Comparison of ENCODE assay signal across 8 cellular contexts in the genomic region with DNA sequence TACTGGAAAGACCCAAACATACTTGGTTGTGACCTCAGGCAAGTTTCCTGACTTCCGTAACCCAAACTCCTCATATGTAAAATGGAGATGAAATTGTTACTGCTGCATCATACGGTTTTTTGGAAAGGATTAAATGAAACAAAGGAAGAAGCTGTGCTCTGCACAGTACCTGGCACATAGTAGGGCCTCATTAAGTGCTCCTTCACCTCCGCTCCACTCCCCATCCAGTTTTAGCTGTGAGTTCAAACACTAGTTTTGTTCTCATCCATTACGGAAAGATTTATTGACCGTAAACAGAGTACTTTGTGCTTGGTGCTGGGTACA. TPM values are rescaled to one million over a fixed set of nuclear protein-coding genes. Genes with fewer than 3 reads are reported as not detected.
A peak's percentile ranks its signal among the peaks of the same experiment; 100 is the strongest.
DNase-seq lines count a peak whose midpoint lies in the region; ATAC-seq and TF ChIP-seq lines count a peak whose summit lies in the region.

No MANE protein-coding gene starts in this region.

- H3K36me3 ChIP-seq in neuron (ENCODE audit: insufficient read depth, low read length): peaks cover 16% of the 10 kb centered on the region

- peaks cover 18% of the 10 kb centered on the region for H3K4me1 ChIP-seq in neuron (ENCODE audit: insufficient read depth, low read length)

- peaks cover 4% of the 10 kb centered on the region for H3K27me3 Mint-ChIP-seq in endothelial cell (ENCODE audit: unreplicated experiment)

- ATAC-seq in GM19043 (IDR thresholded peaks at IDR 0.05; ENCODE audit: low read depth, unreplicated experiment): peak; percentile 25

- no peak for TF ChIP-seq CTCF in endothelial cell (IDR thresholded peaks at IDR 0.05; ENCODE audit: unreplicated experiment)

- no peaks in the 10 kb centered on the region for H3K36me3 Mint-ChIP-seq in endothelial cell (ENCODE audit: low read depth, unreplicated experiment)

- peaks cover 22% of the 10 kb centered on the region for H3K4me1 Mint-ChIP-seq in endothelial cell (ENCODE audit: unreplicated experiment)

- H3K9me3 ChIP-seq in neuron (ENCODE audit: low read length): no peaks in the 10 kb centered on the region

- no peaks in the 10 kb centered on the region for H3K9me3 Mint-ChIP-seq in endothelial cell (ENCODE audit: unreplicated experiment)

- H3K4me3 ChIP-seq in neuron (ENCODE audit: low read length): peak overlapping the region; percentile 80

- H3K27me3 ChIP-seq in neuron (ENCODE audit: insufficient read depth, low read length): no peaks in the 10 kb centered on the region

- H2AFZ ChIP-seq in neuron (ENCODE audit: low read depth, low read length): peak overlapping the region; percentile 43

- peak overlapping the region; percentile 99 for H3K4me3 Mint-ChIP-seq in endothelial cell (ENCODE audit: unreplicated experiment)

- DNase-seq in NCI-H774 (lab: John Stamatoyannopoulos, UW) (peak; percentile 28), endothelial cell (ENCODE audit: low spot score) (no peak), germinal center (ENCODE audit: low spot score) (no peak), hypothalamus (lab: John Stamatoyannopoulos, UW) (no peak), NCI-H1092 treated with DMSO at 0.1 percent for 48 hours (lab: John Stamatoyannopoulos, UW) (no peak), NCI-H1436 (lab: John Stamatoyannopoulos, UW) (no peak)

- H3K27ac Mint-ChIP-seq in endothelial cell (ENCODE audit: unreplicated experiment): peak overlapping the region; percentile 100

RNA-seq across cellular contexts. Expression of gene ICE2, which starts 0.4 kb away (rescaled TPM):
- 42.2 TPM for total RNA-seq in endothelial cell (ENCODE audit: unreplicated experiment)
